ENCODE assay signal across 8 cellular contexts in the genomic region with DNA sequence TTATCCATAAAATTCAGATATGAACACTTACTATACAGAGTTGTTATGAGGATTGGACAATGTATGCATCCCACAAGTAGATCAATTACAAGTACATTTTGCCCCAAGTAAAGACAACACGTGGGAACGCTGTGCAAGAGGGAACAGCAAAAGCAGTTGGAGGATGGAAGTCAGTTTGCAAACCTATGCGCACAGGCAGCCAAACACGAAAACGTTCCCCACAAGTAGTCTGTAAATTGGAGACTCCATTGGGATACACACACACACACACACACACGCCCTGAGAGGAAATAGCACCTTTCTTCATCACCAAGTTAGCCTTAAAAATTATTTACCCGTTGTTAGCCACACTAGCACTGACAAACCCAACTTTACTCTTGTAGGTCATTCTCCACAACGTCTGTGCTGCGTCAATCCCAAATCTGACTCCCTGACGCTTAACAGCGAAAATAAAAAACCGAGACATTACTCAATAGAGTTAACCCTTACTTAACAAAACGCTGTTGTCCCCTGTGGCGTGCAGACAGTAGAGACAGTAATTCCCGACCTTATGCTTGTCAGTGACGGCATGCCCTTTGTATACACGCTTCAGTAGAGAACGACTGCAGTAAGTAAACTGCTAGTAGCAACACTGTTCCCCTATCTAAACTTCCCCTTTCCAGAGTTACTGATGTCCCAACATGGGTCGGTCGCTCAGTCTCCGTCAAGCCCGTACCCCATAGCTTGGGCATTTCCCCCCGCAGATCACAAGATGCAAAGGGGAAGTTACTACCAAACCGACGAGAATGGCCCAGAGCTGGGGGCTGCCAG. TPM values are rescaled to one million over a fixed set of nuclear protein-coding genes. Genes with fewer than 3 reads are reported as not detected.
DNase-seq lines count a peak whose midpoint lies in the region; ATAC-seq and TF ChIP-seq lines count a peak whose summit lies in the region.

No MANE protein-coding gene starts in this region.

- H3K4me1 ChIP-seq in ectodermal cell (ENCODE audit: control insufficient read depth, insufficient read depth, low read length): peaks cover 4% of the 10 kb centered on the region
- H3K4me1 ChIP-seq in lower lobe of right lung: peaks cover 31% of the 10 kb centered on the region
- H3K4me1 ChIP-seq in suprapubic skin: peaks cover 20% of the 10 kb centered on the region

- no peaks in the 10 kb centered on the region for H3K36me3 ChIP-seq in ectodermal cell (ENCODE audit: control insufficient read depth, insufficient read depth, low read length)
- no peaks in the 10 kb centered on the region for H3K36me3 ChIP-seq in lower lobe of right lung
- H3K36me3 ChIP-seq in suprapubic skin: no peaks in the 10 kb centered on the region

- H3K27ac ChIP-seq in ectodermal cell (ENCODE audit: insufficient read depth, low read depth, low read length, poor library complexity, severe bottlenecking) (peak overlapping the region; percentile 27), lower lobe of right lung (peak overlapping the region; percentile 95), suprapubic skin (peak overlapping the region; percentile 89)

- DNase-seq in NCI-H1694 treated with DMSO at 0.1 percent for 48 hours (lab: John Stamatoyannopoulos, UW): peak; percentile 21
- DNase-seq in NCI-H1694 (lab: John Stamatoyannopoulos, UW): no peak
- DNase-seq in HS-27A (ENCODE audit: low read depth): peak; percentile 15
- DNase-seq in T follicular helper cell (ENCODE audit: low read depth): peak; percentile 2
- DNase-seq in lower lobe of right lung: no peak
- peak in 1 of 2 donors; percentile 86 for DNase-seq in suprapubic skin (ENCODE audit: low spot score in 2 of 2)

- TF ChIP-seq POLR2A in suprapubic skin (IDR thresholded peaks at IDR 0.05): no peak

- peak; percentile 63 for ATAC-seq in GM21526 (IDR thresholded peaks at IDR 0.05; ENCODE audit: low FRiP score, unreplicated experiment)
- ATAC-seq in lower lobe of right lung: peak; percentile 76 to 89

- peak overlapping the region; percentile 65 for H3K4me3 ChIP-seq in ectodermal cell (ENCODE audit: insufficient read depth, low read depth, low read length)
- H3K4me3 ChIP-seq in lower lobe of right lung: peak overlapping the region; percentile 98
- H3K4me3 ChIP-seq in suprapubic skin: peak overlapping the region; percentile 81

- H3K27me3 ChIP-seq in ectodermal cell (ENCODE audit: control insufficient read depth, insufficient read depth, low read length, poor library complexity, severe bottlenecking) (peaks cover 10% of the 10 kb centered on the region), lower lobe of right lung (ENCODE audit: low read depth) (no peaks in the 10 kb centered on the region), suprapubic skin (no peaks in the 10 kb centered on the region)

- TF ChIP-seq CTCF in lower lobe of right lung (IDR thresholded peaks at IDR 0.05): no peak
- no peak for TF ChIP-seq CTCF in suprapubic skin (IDR thresholded peaks at IDR 0.05)

- TF ChIP-seq EP300 in suprapubic skin (IDR thresholded peaks at IDR 0.05): no peak

- H3K9me3 ChIP-seq in ectodermal cell (ENCODE audit: control insufficient read depth, low read length) (no peaks in the 10 kb centered on the region), lower lobe of right lung (no peaks in the 10 kb centered on the region), suprapubic skin (no peaks in the 10 kb centered on the region)

- WGBS in ectodermal cell, 2 experiments: 3 to 4% methylated on average over 25 of the region's 25 CpGs
- WGBS in suprapubic skin: 4% methylated on average over 23 of the region's 25 CpGs

- intact Hi-C loops in lower lobe of right lung (cut with DNase I): no loop called here

RNA-seq across cellular contexts. Expression of a gene that starts 0.7 kb away (rescaled TPM):
- polyA plus RNA-seq in ectodermal cell (2013, experiment 1 of 4): 31.8 TPM
- polyA plus RNA-seq in ectodermal cell (2013, experiment 2 of 4): 31.9 TPM
- polyA plus RNA-seq in ectodermal cell (2013, experiment 3 of 4): 25.4 TPM
- 28.8 TPM for polyA plus RNA-seq in ectodermal cell (2013, experiment 4 of 4)
- total RNA-seq in lower lobe of right lung: 68.2 TPM
- 10 to 100 TPM; 11.0 to 36.1 (median 21.1) TPM for total RNA-seq in suprapubic skin

Comparison
In these comparisons a context has a peak if more than half of its experiments do, and no peak if none do; other contexts are left out.
1. DNase-seq: peak in NCI-H1694 treated with DMSO at 0.1 percent for 48 hours (single experiment), HS-27A (single experiment) and T follicular helper cell (single experiment); none in NCI-H1694 (single experiment) and lower lobe of right lung (single experiment).
2. H3K27ac ChIP-seq: peak in every context shown above with its lines; median percentile 95 in lower lobe of right lung; 89 in suprapubic skin; 27 in ectodermal cell.
3. Peak in every context shown above with its lines, with median percentiles within 50 percentile points of each other: H3K4me3 ChIP-seq.